In the genomic region with DNA sequence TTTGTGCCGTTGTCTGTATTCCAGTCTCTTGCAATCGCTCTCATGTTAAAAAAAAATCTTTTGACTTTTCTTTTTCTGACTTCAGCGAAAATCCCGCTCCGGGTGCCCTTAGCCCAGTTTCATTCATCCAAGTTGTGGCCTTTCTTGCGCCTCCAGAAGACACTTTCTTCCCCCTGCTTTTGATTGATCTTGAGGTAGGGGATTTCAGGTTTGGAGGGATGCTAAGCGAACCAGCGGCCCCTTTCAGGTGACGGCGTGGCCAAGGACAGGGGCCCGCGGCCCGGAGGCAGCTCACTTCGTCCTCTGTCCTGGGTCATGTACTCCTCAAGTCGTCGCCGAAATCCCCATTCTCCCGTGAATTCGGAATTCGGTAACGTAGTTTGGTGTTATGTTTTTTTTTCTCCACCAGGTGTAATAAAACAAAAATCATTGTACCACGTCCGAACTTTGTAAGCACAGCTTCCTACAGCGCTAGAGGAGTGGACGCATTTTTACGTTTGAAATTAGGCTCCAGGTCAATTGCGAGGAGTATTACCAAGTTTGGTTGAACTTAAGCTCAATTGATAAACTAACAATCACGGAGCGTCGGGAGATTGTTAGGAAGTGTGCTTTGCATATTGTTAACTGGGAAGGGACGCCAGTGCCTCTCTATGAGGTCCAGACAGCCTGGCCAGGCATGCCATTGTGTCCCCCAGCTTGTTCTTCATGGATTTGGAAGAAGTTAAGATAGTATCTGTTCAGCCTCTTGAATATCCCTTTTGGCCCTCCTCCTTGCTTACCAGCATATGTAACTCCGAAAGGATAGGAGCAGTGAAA, we compare ENCODE assay signal across 8 cellular contexts. TPM values are rescaled to one million over a fixed set of nuclear protein-coding genes. Genes with fewer than 3 reads are reported as not detected.
A peak's percentile ranks its signal among the peaks of the same experiment; 100 is the strongest.
DNase-seq lines count a peak whose midpoint lies in the region; ATAC-seq, FAIRE-seq and TF ChIP-seq lines count a peak whose summit lies in the region.

No MANE protein-coding gene starts in this region.

- no peaks in the 10 kb centered on the region for H3K9me3 ChIP-seq in BLaER1 treated with 17β-estradiol and CSF1 and Interleukin-3, amounts not matched to agents 10 nM and 100 nM (replicated peaks in 1 of 11)
- H3K9me3 ChIP-seq in HUES48 (ENCODE audit: control insufficient read depth, insufficient read depth, low read length) (no peaks in the 10 kb centered on the region), adipocyte (ENCODE audit: control insufficient read depth, low read length) (no peaks in the 10 kb centered on the region), keratinocyte (ENCODE audit: control insufficient read depth, low read depth, low read length) (no peaks in the 10 kb centered on the region)

- no peaks in the 10 kb centered on the region for H3K9me3 Mint-ChIP-seq in stimulated activated naive CD8-positive, alpha-beta T cell treated with anti-CD3 and anti-CD28 coated beads, Interleukin-15, amount 100 ng/mL, for 72 hours

- FAIRE-seq in keratinocyte (lab: Jason Lieb, UNC): no peak

- peak; percentile 49 for DNase-seq in adipocyte (ENCODE audit: low read depth)
- no peak for DNase-seq in keratinocyte (ENCODE audit: low read depth, low spot score)
- peak in 1 of 2 donors; percentile 16 for DNase-seq in stimulated activated naive CD8-positive, alpha-beta T cell treated with anti-CD3 and anti-CD28 coated beads, Interleukin-15, amount 100 ng/mL, for 72 hours
- DNase-seq in NCI-H2171 treated with DMSO at 0.1 percent for 48 hours (lab: John Stamatoyannopoulos, UW): no peak
- DNase-seq in stimulated activated naive CD4-positive, alpha-beta T cell treated with Interleukin-2 at 50 U/mL for 16 hours (lab: John Stamatoyannopoulos, UW): no peak

- H3K9ac ChIP-seq in BLaER1 treated with 17β-estradiol and CSF1 and Interleukin-3, amounts not matched to agents 10 nM and 100 nM: peak overlapping the region; percentile 93 to 99 (median 95)
- H3K9ac ChIP-seq in HUES48 (ENCODE audit: low read depth, low read length) (peak overlapping the region; percentile 67), adipocyte (ENCODE audit: low read length) (peak overlapping the region; percentile 84), keratinocyte (ENCODE audit: control insufficient read depth, extremely low read depth, insufficient read depth, low read length) (peak overlapping the region; percentile 94)

- H3K27ac Mint-ChIP-seq in stimulated activated naive CD8-positive, alpha-beta T cell treated with anti-CD3 and anti-CD28 coated beads, Interleukin-15, amount 100 ng/mL, for 72 hours: peak overlapping the region; percentile 94 to 95

- peak overlapping the region; percentile 82 to 97 (median 94) for H3K27ac ChIP-seq in BLaER1 treated with 17β-estradiol and CSF1 and Interleukin-3, amounts not matched to agents 10 nM and 100 nM
- H3K27ac ChIP-seq in HUES48 (ENCODE audit: low read depth, low read length): peak overlapping the region; percentile 70
- peak overlapping the region; percentile 79 for H3K27ac ChIP-seq in keratinocyte (ENCODE audit: control insufficient read depth, insufficient read depth, low read length)

- no peaks in the 10 kb centered on the region for H3K9me1 ChIP-seq in keratinocyte (ENCODE audit: control insufficient read depth, extremely low read depth, insufficient read depth, low read length)

- dilution Hi-C loops in keratinocyte (cut with MboI; ENCODE audit: extremely low pct_ligation_motif_present, low sequenced_read_pairs): no loop called here

- peak overlapping the region; percentile 61 for H2AFZ ChIP-seq in keratinocyte (ENCODE audit: control insufficient read depth, low read length)

- peaks cover under 1 to 56% (median 44%) of the 10 kb centered on the region in 11 experiments; a peak in 20 of 22 replicates for H3K36me3 ChIP-seq in BLaER1 treated with 17β-estradiol and CSF1 and Interleukin-3, amounts not matched to agents 10 nM and 100 nM
- H3K36me3 ChIP-seq in HUES48 (ENCODE audit: control insufficient read depth, insufficient read depth, low read length): peaks cover 24% of the 10 kb centered on the region
- H3K36me3 ChIP-seq in adipocyte (ENCODE audit: control insufficient read depth, insufficient read depth, low read length, severe bottlenecking): no peaks in the 10 kb centered on the region
- H3K36me3 ChIP-seq in keratinocyte (ENCODE audit: control insufficient read depth in 2 of 2, extremely low read depth in 1 of 2, insufficient read depth in 2 of 2, low read length in 2 of 2): peaks cover 2 to 8% of the 10 kb centered on the region in 2 experiments

- peaks cover 41 to 59% (median 54%) of the 10 kb centered on the region in 10 experiments for H3K4me1 ChIP-seq in BLaER1 treated with 17β-estradiol and CSF1 and Interleukin-3, amounts not matched to agents 10 nM and 100 nM
- peaks cover 27% of the 10 kb centered on the region for H3K4me1 ChIP-seq in HUES48 (ENCODE audit: control insufficient read depth, insufficient read depth, low read length)
- peaks cover 52% of the 10 kb centered on the region for H3K4me1 ChIP-seq in adipocyte (ENCODE audit: control insufficient read depth, insufficient read depth, low read length)
- H3K4me1 ChIP-seq in keratinocyte (ENCODE audit: control insufficient read depth, extremely low read depth, insufficient read depth, low read length): peaks cover 31% of the 10 kb centered on the region

- H3K4me3 Mint-ChIP-seq in stimulated activated naive CD8-positive, alpha-beta T cell treated with anti-CD3 and anti-CD28 coated beads, Interleukin-15, amount 100 ng/mL, for 72 hours: peak overlapping the region; percentile 92

- peak in 1 of 3 experiments; percentile 8 for TF ChIP-seq CTCF in keratinocyte (optimal IDR thresholded peaks at IDR 0.05 in 1 of 3, IDR thresholded peaks at IDR 0.05 in 1 of 3, conservative IDR thresholded peaks at IDR 0.05 in 1 of 3; ENCODE audit: extremely low read depth in 1 of 3, insufficient read depth in 2 of 3, low read length in 3 of 3)

- ATAC-seq in stimulated activated naive CD8-positive, alpha-beta T cell treated with anti-CD3 and anti-CD28 coated beads, Interleukin-15, amount 100 ng/mL, for 72 hours: no peak
- no peak for ATAC-seq in HG03025 (IDR thresholded peaks at IDR 0.05; ENCODE audit: low FRiP score, unreplicated experiment)

- H3K4me2 ChIP-seq in BLaER1 treated with 17β-estradiol and CSF1 and Interleukin-3, amounts not matched to agents 10 nM and 100 nM: peak overlapping the region; percentile 82 to 97 (median 90)
- peak overlapping the region; percentile 95 for H3K4me2 ChIP-seq in keratinocyte (ENCODE audit: control insufficient read depth, extremely low read depth, insufficient read depth, low read depth, low read length)

- H3K79me2 ChIP-seq in keratinocyte (ENCODE audit: control insufficient read depth, insufficient read depth, low read length): peaks cover 34% of the 10 kb centered on the region

- peak overlapping the region; percentile 84 to 97 (median 94) for H3K4me3 ChIP-seq in BLaER1 treated with 17β-estradiol and CSF1 and Interleukin-3, amounts not matched to agents 10 nM and 100 nM
- peak overlapping the region; percentile 81 for H3K4me3 ChIP-seq in HUES48 (ENCODE audit: low read depth, low read length)
- H3K4me3 ChIP-seq in adipocyte (ENCODE audit: low read length): peak overlapping the region; percentile 97
- peak overlapping the region; percentile 79 to 95 (median 94) for H3K4me3 ChIP-seq in keratinocyte (ENCODE audit: control insufficient read depth in 2 of 3, extremely low read depth in 1 of 3, insufficient read depth in 2 of 3, low read depth in 1 of 3, low read length in 3 of 3)

- H3K4me1 Mint-ChIP-seq in stimulated activated naive CD8-positive, alpha-beta T cell treated with anti-CD3 and anti-CD28 coated beads, Interleukin-15, amount 100 ng/mL, for 72 hours: peaks cover 64% of the 10 kb centered on the region

- no peaks in the 10 kb centered on the region for H3K27me3 Mint-ChIP-seq in stimulated activated naive CD8-positive, alpha-beta T cell treated with anti-CD3 and anti-CD28 coated beads, Interleukin-15, amount 100 ng/mL, for 72 hours

- no peaks in the 10 kb centered on the region for H3K27me3 ChIP-seq in BLaER1 treated with 17β-estradiol and CSF1 and Interleukin-3, amounts not matched to agents 10 nM and 100 nM
- H3K27me3 ChIP-seq in HUES48 (ENCODE audit: control insufficient read depth, insufficient read depth, low read length) (peaks cover 16% of the 10 kb centered on the region), adipocyte (replicated peaks; ENCODE audit: control insufficient read depth, insufficient read depth, low read length) (no peaks in the 10 kb centered on the region), keratinocyte (ENCODE audit: control insufficient read depth, extremely low read depth, insufficient read depth, low read length) (no peaks in the 10 kb centered on the region)

- H4K20me1 ChIP-seq in BLaER1 treated with 17β-estradiol and CSF1 and Interleukin-3, amounts not matched to agents 10 nM and 100 nM: peaks cover 34 to 60% (median 56%) of the 10 kb centered on the region in 11 experiments; a peak in 21 of 22 replicates
- H4K20me1 ChIP-seq in keratinocyte (ENCODE audit: control insufficient read depth, extremely low read depth, insufficient read depth, low read length): peaks cover 6% of the 10 kb centered on the region

RNA-seq across cellular contexts. Expression of a gene that starts 1.1 kb away (rescaled TPM):
- 16.8 to 41.5 TPM (median 35.6 TPM) in 3 replicates for polyA plus RNA-seq in keratinocyte
- 29.4 TPM for polyA plus RNA-seq in keratinocyte (2011; ENCODE audit: low read depth)
- 36.6 and 46.1 TPM in 2 replicates for polyA plus RNA-seq in keratinocyte (2011; cell fraction: cytosol; rRNA removed)
- polyA plus RNA-seq in keratinocyte (2011; cell fraction: nucleus; rRNA removed): 28.5 and 33.9 TPM in 2 replicates
- 42.6 and 102 TPM in 2 replicates for polyA plus RNA-seq in keratinocyte (2012; ENCODE audit: low replicate concordance)
- 3.0 to 15.5 TPM (median 5.9 TPM) in 3 replicates for polyA minus RNA-seq in keratinocyte
- polyA minus RNA-seq in keratinocyte (2011; cell fraction: cytosol; rRNA and poly(A)+ RNA removed): 7.1 TPM
- polyA minus RNA-seq in keratinocyte (2011; cell fraction: nucleus; rRNA and poly(A)+ RNA removed): 7.6 and 14.4 TPM in 2 replicates

RNA-seq across cellular contexts. Expression of a gene that starts 1.1 kb away (rescaled TPM):
- polyA plus RNA-seq in keratinocyte: 2.5 to 5.9 TPM (median 4.0 TPM) in 3 replicates
- polyA plus RNA-seq in keratinocyte (2011; ENCODE audit: low read depth): 7.0 TPM
- 0.44 and 1.2 TPM in 2 replicates for polyA plus RNA-seq in keratinocyte (2011; cell fraction: cytosol; rRNA removed)
- polyA plus RNA-seq in keratinocyte (2011; cell fraction: nucleus; rRNA removed): 7.4 and 12.4 TPM in 2 replicates
- polyA plus RNA-seq in keratinocyte (2012; ENCODE audit: low replicate concordance): 3.1 and 12.3 TPM in 2 replicates
- 3.8 to 22.1 TPM (median 10.7 TPM) in 3 replicates for polyA minus RNA-seq in keratinocyte
- 2.1 TPM for polyA minus RNA-seq in keratinocyte (2011; cell fraction: cytosol; rRNA and poly(A)+ RNA removed)
- polyA minus RNA-seq in keratinocyte (2011; cell fraction: nucleus; rRNA and poly(A)+ RNA removed): 25.4 and 45.5 TPM in 2 replicates
